1 cellular context compared by ENCODE assay signal in genomic region chr11:62787005-62787759, GRCh38.
TF ChIP-seq lines count a peak whose summit lies in the region.

TMEM179B (plus strand) TSS chr11:62787402; CDS start chr11:62787432, 30 bp downstream.

TF ChIP-seq in K562, 482 proteins besides CTCF, POLR2A, EP300 and RAD21 (continued from another document and continues in another):
- TF ChIP-seq JUNB (CRISPR knock-in tag; conservative IDR thresholded peaks at IDR 0.05) (no peak), ZBTB12 (CRISPR knock-in tag; IDR thresholded peaks at IDR 0.05) (peak; percentile 92), IRF1 (CRISPR knock-in tag; IDR thresholded peaks at IDR 0.05; ENCODE audit: borderline replicate concordance) (peak; percentile 92), POLR2H (tag; IDR thresholded peaks at IDR 0.05; ENCODE audit: low read depth) (peak; percentile 88), CREB5 (CRISPR knock-in tag; IDR thresholded peaks at IDR 0.05) (no peak), TEAD4 (IDR thresholded peaks at IDR 0.05; ENCODE audit: low read length) (no peak; the same call in 1 of the 2 replicates), TEAD4 (CRISPR knock-in tag; IDR thresholded peaks at IDR 0.05; ENCODE audit: borderline replicate concordance) (no peak), ZKSCAN3 (CRISPR knock-in tag; IDR thresholded peaks at IDR 0.05) (no peak), CXXC5 (CRISPR knock-in tag; IDR thresholded peaks at IDR 0.05) (peak; percentile 86), NR2C2 (CRISPR knock-in tag; IDR thresholded peaks at IDR 0.05) (peak; percentile 88), NR2C2 (tag; IDR thresholded peaks at IDR 0.05) (peak; percentile 84), SREBF1 (IDR thresholded peaks at IDR 0.05; ENCODE audit: borderline replicate concordance, low read depth, low read length) (no peak), ZSCAN32 (CRISPR knock-in tag; IDR thresholded peaks at IDR 0.05) (no peak), DEAF1 (CRISPR knock-in tag; IDR thresholded peaks at IDR 0.05) (peak; percentile 37; the same call in 1 of the 2 replicates), TAF1 (IDR thresholded peaks at IDR 0.05; ENCODE audit: control insufficient read depth, extremely low read depth, insufficient read depth, low read length, severe bottlenecking) (peak; percentile 90), POLR2AphosphoS2 (IDR thresholded peaks at IDR 0.05; ENCODE audit: low read length) (peak; percentile 99), CBFB (CRISPR knock-in tag; IDR thresholded peaks at IDR 0.05) (peak; percentile 64; the same call in 1 of the 2 replicates), GTF2E2 (tag; IDR thresholded peaks at IDR 0.05) (0 out of 2 replicates have a peak, but pooled peaks have one; percentile 62), NBN (IDR thresholded peaks at IDR 0.05; ENCODE audit: low read depth) (peak; percentile 43; the same call in 1 of the 2 replicates), PHB (CRISPR knock-in tag; IDR thresholded peaks at IDR 0.05) (peak; percentile 17; the same call in 1 of the 2 replicates), ZNF124 (CRISPR knock-in tag; IDR thresholded peaks at IDR 0.05) (no peak), HLTF (IDR thresholded peaks at IDR 0.05) (peak; percentile 72; the same call in 1 of the 2 replicates), PCBP2 (IDR thresholded peaks at IDR 0.05; ENCODE audit: low read depth, low read length, poor library complexity, severe bottlenecking) (peak; percentile 57), ZNF639 (CRISPR knock-in tag; conservative IDR thresholded peaks at IDR 0.05 in 1 of 2, IDR thresholded peaks at IDR 0.05 in 1 of 2) (peak in 1 of 2 experiments; percentile 65; a peak in 1 of 4 replicates), RAD51 (IDR thresholded peaks at IDR 0.05; ENCODE audit: borderline replicate concordance, low read depth) (no peak), RFX7 (CRISPR knock-in tag; IDR thresholded peaks at IDR 0.05) (no peak), TRIM24 (IDR thresholded peaks at IDR 0.05) (peak in 1 of 2 experiments; percentile 9; a peak in 1 of 4 replicates), HOXB6 (CRISPR knock-in tag; IDR thresholded peaks at IDR 0.05; ENCODE audit: borderline replicate concordance) (no peak), CGGBP1 (CRISPR knock-in tag; IDR thresholded peaks at IDR 0.05) (0 out of 2 replicates have a peak, but pooled peaks have one; percentile 29), MXI1 (IDR thresholded peaks at IDR 0.05; ENCODE audit: low read depth, low read length) (no peak; the same call in 1 of the 2 replicates), POLR2AphosphoS5 (IDR thresholded peaks at IDR 0.05; ENCODE audit: control insufficient read depth, insufficient read depth, low read depth, low read length) (peak; percentile 88), HIVEP1 (CRISPR knock-in tag; IDR thresholded peaks at IDR 0.05) (no peak), EGR1 (conservative IDR thresholded peaks at IDR 0.05) (peak; percentile 44; the same call in 1 of the 2 replicates), ZNF263 (CRISPR knock-in tag; IDR thresholded peaks at IDR 0.05; ENCODE audit: borderline replicate concordance) (peak; percentile 32; the same call in 1 of the 2 replicates), SP1 (CRISPR knock-in tag; IDR thresholded peaks at IDR 0.05) (peak; percentile 97), MAFF (IDR thresholded peaks at IDR 0.05; ENCODE audit: low read length) (no peak), MAFK (IDR thresholded peaks at IDR 0.05; ENCODE audit: low read length) (no peak), YY1 (IDR thresholded peaks at IDR 0.05; ENCODE audit: borderline replicate concordance in 1 of 3, control insufficient read depth in 1 of 3, extremely low read depth in 1 of 3, insufficient read depth in 3 of 3, insufficient read length in 1 of 3, insufficient replicate concordance in 2 of 3, low read depth in 1 of 3, low read length in 2 of 3) (peak; percentile 70 to 95 (median 91)), MNT (conservative IDR thresholded peaks at IDR 0.05) (peak; percentile 81 to 91), GATAD2A (IDR thresholded peaks at IDR 0.05) (no peak), USF2 (CRISPR knock-in tag; IDR thresholded peaks at IDR 0.05) (no peak), RBM34 (IDR thresholded peaks at IDR 0.05; ENCODE audit: borderline replicate concordance, insufficient read depth, low read length) (0 out of 2 replicates have a peak, but pooled peaks have one; percentile 12), STAT5B (CRISPR knock-in tag; IDR thresholded peaks at IDR 0.05) (no peak), NR0B1 (IDR thresholded peaks at IDR 0.05; ENCODE audit: partially characterized antibody) (no peak), HCFC1 (IDR thresholded peaks at IDR 0.05; ENCODE audit: low read depth, low read length) (peak; percentile 76), CHD4 (IDR thresholded peaks at IDR 0.05; ENCODE audit: insufficient read depth, insufficient replicate concordance, low read depth, low read length, poor library complexity, severe bottlenecking) (no peak), PTBP1 (IDR thresholded peaks at IDR 0.05; ENCODE audit: low read depth, low read length) (no peak), SRF (CRISPR knock-in tag; IDR thresholded peaks at IDR 0.05) (peak in 1 of 2 experiments; percentile 72; a peak in 2 of 4 replicates), ELF2 (CRISPR knock-in tag; IDR thresholded peaks at IDR 0.05) (peak; percentile 94), NEUROD1 (IDR thresholded peaks at IDR 0.05; ENCODE audit: borderline replicate concordance, low read depth, low read length, partially characterized antibody) (peak; percentile 72), TCF7 (IDR thresholded peaks at IDR 0.05; ENCODE audit: borderline replicate concordance) (peak; percentile 52; the same call in 1 of the 2 replicates), ZNF695 (CRISPR knock-in tag; IDR thresholded peaks at IDR 0.05) (peak; percentile 10; the same call in 1 of the 2 replicates), STAT6 (CRISPR knock-in tag; IDR thresholded peaks at IDR 0.05) (peak; percentile 94), ZBTB8A (IDR thresholded peaks at IDR 0.05; ENCODE audit: partially characterized antibody) (no peak), ID3 (CRISPR knock-in tag; IDR thresholded peaks at IDR 0.05) (no peak), ID3 (tag; IDR thresholded peaks at IDR 0.05) (0 out of 2 replicates have a peak, but pooled peaks have one; percentile 52), SMAD4 (CRISPR knock-in tag; conservative IDR thresholded peaks at IDR 0.05) (peak; percentile 76)
